Comparison of ENCODE assay signal across 2 cellular contexts in the genomic region with DNA sequence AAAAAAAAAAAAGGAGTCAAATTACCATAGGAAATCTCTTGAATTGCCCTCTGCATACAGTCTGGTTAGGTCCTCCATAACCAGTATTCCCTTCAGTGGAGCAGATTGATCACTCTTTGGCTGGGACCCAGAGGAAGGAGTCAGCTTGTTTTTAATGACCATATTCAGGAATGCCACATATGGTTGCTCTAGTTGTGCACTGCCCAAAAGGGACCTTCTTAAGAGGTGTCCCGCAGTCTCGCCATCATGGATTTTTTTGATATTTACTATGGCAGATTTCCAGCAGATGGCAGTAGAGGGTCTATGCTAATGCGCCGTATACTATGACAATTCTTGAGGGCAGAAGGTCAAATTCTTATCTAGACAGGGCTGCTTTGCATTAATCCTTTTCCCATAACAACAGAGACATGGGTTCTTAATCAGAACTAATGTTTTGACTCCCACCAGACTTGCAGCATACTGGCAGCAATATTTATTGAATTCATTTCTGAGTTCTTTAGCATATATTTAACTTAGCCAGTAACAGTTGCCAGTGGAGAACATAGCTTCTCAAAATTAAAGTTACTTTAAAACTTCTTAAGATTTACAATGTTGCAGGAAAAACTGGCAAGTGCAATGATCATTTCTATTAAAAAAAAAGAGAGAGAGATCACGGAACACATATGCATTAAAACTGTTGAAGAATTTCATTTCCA.
TF ChIP-seq lines count a peak whose summit lies in the region.

No MANE protein-coding gene starts in this region.

TF ChIP-seq in HEK293T, 16 proteins besides CTCF, POLR2A, EP300 and RAD21 (continued from another document):
- TF ChIP-seq, protein P1, sequence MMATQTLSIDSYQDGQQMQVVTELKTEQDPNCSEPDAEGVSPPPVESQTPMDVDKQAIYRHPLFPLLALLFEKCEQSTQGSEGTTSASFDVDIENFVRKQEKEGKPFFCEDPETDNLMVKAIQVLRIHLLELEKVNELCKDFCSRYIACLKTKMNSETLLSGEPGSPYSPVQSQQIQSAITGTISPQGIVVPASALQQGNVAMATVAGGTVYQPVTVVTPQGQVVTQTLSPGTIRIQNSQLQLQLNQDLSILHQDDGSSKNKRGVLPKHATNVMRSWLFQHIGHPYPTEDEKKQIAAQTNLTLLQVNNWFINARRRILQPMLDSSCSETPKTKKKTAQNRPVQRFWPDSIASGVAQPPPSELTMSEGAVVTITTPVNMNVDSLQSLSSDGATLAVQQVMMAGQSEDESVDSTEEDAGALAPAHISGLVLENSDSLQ (IDR thresholded peaks at IDR 0.05) = no peak
- TF ChIP-seq ELF4 (IDR thresholded peaks at IDR 0.05) (no peak), FOXA1 (IDR thresholded peaks at IDR 0.05) (no peak), BHLHE40 (IDR thresholded peaks at IDR 0.05; ENCODE audit: borderline replicate concordance) (no peak), NFRKB (IDR thresholded peaks at IDR 0.05) (no peak), ARNT (IDR thresholded peaks at IDR 0.05) (no peak), FOXM1 (IDR thresholded peaks at IDR 0.05; ENCODE audit: borderline replicate concordance) (no peak), SUZ12 (IDR thresholded peaks at IDR 0.05) (no peak), LEF1 (IDR thresholded peaks at IDR 0.05; ENCODE audit: borderline replicate concordance) (no peak)

TF ChIP-seq in K562, 482 proteins besides CTCF, POLR2A, EP300 and RAD21 (continued from another document and continues in another):
- TF ChIP-seq E2F6 (IDR thresholded peaks at IDR 0.05; ENCODE audit: borderline replicate concordance in 1 of 2, extremely low read depth in 1 of 2, insufficient read depth in 1 of 2, insufficient read length in 1 of 2, low read depth in 1 of 2, low read length in 1 of 2, poor library complexity in 1 of 2, severe bottlenecking in 1 of 2) (no peak), HDAC2 (IDR thresholded peaks at IDR 0.05) (no peak), NFATC3 (IDR thresholded peaks at IDR 0.05) (no peak), NR2C1 (IDR thresholded peaks at IDR 0.05) (peak; percentile 49; the same call in 1 of the 2 replicates), NR2C1 (tag; IDR thresholded peaks at IDR 0.05) (peak; percentile 71), MCM2 (IDR thresholded peaks at IDR 0.05; ENCODE audit: low read depth) (no peak), GTF2F1 (IDR thresholded peaks at IDR 0.05; ENCODE audit: low read depth, low read length) (no peak), RBM17 (IDR thresholded peaks at IDR 0.05; ENCODE audit: borderline replicate concordance, low read depth, low read length) (no peak), ARID3A (IDR thresholded peaks at IDR 0.05; ENCODE audit: borderline replicate concordance, low read depth, low read length) (peak; percentile 73; the same call in 1 of the 2 replicates)
- TF ChIP-seq, protein P2, sequence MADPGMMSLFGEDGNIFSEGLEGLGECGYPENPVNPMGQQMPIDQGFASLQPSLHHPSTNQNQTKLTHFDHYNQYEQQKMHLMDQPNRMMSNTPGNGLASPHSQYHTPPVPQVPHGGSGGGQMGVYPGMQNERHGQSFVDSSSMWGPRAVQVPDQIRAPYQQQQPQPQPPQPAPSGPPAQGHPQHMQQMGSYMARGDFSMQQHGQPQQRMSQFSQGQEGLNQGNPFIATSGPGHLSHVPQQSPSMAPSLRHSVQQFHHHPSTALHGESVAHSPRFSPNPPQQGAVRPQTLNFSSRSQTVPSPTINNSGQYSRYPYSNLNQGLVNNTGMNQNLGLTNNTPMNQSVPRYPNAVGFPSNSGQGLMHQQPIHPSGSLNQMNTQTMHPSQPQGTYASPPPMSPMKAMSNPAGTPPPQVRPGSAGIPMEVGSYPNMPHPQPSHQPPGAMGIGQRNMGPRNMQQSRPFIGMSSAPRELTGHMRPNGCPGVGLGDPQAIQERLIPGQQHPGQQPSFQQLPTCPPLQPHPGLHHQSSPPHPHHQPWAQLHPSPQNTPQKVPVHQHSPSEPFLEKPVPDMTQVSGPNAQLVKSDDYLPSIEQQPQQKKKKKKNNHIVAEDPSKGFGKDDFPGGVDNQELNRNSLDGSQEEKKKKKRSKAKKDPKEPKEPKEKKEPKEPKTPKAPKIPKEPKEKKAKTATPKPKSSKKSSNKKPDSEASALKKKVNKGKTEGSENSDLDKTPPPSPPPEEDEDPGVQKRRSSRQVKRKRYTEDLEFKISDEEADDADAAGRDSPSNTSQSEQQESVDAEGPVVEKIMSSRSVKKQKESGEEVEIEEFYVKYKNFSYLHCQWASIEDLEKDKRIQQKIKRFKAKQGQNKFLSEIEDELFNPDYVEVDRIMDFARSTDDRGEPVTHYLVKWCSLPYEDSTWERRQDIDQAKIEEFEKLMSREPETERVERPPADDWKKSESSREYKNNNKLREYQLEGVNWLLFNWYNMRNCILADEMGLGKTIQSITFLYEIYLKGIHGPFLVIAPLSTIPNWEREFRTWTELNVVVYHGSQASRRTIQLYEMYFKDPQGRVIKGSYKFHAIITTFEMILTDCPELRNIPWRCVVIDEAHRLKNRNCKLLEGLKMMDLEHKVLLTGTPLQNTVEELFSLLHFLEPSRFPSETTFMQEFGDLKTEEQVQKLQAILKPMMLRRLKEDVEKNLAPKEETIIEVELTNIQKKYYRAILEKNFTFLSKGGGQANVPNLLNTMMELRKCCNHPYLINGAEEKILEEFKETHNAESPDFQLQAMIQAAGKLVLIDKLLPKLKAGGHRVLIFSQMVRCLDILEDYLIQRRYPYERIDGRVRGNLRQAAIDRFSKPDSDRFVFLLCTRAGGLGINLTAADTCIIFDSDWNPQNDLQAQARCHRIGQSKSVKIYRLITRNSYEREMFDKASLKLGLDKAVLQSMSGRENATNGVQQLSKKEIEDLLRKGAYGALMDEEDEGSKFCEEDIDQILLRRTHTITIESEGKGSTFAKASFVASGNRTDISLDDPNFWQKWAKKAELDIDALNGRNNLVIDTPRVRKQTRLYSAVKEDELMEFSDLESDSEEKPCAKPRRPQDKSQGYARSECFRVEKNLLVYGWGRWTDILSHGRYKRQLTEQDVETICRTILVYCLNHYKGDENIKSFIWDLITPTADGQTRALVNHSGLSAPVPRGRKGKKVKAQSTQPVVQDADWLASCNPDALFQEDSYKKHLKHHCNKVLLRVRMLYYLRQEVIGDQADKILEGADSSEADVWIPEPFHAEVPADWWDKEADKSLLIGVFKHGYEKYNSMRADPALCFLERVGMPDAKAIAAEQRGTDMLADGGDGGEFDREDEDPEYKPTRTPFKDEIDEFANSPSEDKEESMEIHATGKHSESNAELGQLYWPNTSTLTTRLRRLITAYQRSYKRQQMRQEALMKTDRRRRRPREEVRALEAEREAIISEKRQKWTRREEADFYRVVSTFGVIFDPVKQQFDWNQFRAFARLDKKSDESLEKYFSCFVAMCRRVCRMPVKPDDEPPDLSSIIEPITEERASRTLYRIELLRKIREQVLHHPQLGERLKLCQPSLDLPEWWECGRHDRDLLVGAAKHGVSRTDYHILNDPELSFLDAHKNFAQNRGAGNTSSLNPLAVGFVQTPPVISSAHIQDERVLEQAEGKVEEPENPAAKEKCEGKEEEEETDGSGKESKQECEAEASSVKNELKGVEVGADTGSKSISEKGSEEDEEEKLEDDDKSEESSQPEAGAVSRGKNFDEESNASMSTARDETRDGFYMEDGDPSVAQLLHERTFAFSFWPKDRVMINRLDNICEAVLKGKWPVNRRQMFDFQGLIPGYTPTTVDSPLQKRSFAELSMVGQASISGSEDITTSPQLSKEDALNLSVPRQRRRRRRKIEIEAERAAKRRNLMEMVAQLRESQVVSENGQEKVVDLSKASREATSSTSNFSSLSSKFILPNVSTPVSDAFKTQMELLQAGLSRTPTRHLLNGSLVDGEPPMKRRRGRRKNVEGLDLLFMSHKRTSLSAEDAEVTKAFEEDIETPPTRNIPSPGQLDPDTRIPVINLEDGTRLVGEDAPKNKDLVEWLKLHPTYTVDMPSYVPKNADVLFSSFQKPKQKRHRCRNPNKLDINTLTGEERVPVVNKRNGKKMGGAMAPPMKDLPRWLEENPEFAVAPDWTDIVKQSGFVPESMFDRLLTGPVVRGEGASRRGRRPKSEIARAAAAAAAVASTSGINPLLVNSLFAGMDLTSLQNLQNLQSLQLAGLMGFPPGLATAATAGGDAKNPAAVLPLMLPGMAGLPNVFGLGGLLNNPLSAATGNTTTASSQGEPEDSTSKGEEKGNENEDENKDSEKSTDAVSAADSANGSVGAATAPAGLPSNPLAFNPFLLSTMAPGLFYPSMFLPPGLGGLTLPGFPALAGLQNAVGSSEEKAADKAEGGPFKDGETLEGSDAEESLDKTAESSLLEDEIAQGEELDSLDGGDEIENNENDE (IDR thresholded peaks at IDR 0.05; ENCODE audit: low read depth, low read length) = no peak
- TF ChIP-seq, protein P3, sequence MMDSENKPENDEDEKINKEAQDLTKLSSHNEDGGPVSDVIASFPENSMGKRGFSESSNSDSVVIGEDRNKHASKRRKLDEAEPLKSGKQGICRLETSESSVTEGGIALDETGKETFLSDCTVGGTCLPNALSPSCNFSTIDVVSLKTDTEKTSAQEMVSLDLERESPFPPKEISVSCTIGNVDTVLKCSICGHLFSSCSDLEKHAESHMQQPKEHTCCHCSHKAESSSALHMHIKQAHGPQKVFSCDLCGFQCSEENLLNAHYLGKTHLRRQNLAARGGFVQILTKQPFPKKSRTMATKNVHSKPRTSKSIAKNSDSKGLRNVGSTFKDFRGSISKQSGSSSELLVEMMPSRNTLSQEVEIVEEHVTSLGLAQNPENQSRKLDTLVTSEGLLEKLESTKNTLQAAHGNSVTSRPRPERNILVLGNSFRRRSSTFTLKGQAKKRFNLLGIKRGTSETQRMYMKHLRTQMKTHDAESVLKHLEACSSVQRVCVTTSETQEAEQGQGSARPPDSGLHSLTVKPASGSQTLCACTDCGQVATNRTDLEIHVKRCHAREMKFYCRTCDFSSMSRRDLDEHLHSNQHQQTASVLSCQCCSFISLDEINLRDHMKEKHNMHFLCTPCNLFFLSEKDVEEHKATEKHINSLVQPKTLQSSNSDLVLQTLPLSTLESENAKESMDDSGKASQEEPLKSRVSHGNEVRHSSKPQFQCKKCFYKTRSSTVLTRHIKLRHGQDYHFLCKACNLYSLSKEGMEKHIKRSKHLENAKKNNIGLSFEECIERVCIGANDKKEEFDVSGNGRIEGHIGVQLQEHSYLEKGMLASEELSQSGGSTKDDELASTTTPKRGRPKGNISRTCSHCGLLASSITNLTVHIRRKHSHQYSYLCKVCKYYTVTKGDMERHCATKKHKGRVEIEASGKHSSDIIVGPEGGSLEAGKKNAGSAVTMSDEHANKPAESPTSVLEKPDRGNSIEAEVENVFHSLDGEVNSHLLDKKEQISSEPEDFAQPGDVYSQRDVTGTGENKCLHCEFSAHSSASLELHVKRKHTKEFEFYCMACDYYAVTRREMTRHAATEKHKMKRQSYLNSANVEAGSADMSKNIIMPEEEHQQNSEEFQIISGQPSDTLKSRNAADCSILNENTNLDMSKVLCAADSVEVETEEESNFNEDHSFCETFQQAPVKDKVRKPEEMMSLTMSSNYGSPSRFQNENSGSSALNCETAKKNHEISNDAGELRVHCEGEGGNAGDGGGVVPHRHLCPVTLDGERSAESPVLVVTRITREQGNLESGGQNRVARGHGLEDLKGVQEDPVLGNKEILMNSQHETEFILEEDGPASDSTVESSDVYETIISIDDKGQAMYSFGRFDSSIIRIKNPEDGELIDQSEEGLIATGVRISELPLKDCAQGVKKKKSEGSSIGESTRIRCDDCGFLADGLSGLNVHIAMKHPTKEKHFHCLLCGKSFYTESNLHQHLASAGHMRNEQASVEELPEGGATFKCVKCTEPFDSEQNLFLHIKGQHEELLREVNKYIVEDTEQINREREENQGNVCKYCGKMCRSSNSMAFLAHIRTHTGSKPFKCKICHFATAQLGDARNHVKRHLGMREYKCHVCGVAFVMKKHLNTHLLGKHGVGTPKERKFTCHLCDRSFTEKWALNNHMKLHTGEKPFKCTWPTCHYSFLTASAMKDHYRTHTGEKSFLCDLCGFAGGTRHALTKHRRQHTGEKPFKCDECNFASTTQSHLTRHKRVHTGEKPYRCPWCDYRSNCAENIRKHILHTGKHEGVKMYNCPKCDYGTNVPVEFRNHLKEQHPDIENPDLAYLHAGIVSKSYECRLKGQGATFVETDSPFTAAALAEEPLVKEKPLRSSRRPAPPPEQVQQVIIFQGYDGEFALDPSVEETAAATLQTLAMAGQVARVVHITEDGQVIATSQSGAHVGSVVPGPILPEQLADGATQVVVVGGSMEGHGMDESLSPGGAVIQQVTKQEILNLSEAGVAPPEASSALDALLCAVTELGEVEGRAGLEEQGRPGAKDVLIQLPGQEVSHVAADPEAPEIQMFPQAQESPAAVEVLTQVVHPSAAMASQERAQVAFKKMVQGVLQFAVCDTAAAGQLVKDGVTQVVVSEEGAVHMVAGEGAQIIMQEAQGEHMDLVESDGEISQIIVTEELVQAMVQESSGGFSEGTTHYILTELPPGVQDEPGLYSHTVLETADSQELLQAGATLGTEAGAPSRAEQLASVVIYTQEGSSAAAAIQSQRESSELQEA (IDR thresholded peaks at IDR 0.05; ENCODE audit: low read depth) = no peak
- TF ChIP-seq, protein P4, sequence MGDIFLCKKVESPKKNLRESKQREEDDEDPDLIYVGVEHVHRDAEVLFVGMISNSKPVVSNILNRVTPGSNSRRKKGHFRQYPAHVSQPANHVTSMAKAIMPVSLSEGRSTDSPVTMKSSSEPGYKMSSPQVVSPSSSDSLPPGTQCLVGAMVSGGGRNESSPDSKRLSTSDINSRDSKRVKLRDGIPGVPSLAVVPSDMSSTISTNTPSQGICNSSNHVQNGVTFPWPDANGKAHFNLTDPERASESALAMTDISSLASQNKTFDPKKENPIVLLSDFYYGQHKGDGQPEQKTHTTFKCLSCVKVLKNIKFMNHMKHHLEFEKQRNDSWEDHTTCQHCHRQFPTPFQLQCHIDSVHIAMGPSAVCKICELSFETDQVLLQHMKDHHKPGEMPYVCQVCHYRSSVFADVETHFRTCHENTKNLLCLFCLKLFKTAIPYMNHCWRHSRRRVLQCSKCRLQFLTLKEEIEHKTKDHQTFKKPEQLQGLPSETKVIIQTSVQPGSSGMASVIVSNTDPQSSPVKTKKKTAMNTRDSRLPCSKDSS (IDR thresholded peaks at IDR 0.05; ENCODE audit: low read depth, partially characterized antibody) = no peak
- TF ChIP-seq, protein P5, sequence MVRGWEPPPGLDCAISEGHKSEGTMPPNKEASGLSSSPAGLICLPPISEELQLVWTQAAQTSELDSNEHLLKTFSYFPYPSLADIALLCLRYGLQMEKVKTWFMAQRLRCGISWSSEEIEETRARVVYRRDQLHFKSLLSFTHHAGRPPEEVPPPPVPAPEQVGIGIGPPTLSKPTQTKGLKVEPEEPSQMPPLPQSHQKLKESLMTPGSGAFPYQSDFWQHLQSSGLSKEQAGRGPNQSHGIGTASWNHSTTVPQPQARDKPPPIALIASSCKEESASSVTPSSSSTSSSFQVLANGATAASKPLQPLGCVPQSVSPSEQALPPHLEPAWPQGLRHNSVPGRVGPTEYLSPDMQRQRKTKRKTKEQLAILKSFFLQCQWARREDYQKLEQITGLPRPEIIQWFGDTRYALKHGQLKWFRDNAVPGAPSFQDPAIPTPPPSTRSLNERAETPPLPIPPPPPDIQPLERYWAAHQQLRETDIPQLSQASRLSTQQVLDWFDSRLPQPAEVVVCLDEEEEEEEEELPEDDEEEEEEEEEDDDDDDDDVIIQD (CRISPR knock-in tag; IDR thresholded peaks at IDR 0.05) = no peak
